Comparison of ENCODE assay signal across 8 cellular contexts in genomic region chr16:1771072-1771863, GRCh38. TPM values are rescaled to one million over a fixed set of nuclear protein-coding genes. Genes with fewer than 3 reads are reported as not detected.
A peak's percentile ranks its signal among the peaks of the same experiment; 100 is the strongest.
DNase-seq lines count a peak whose midpoint lies in the region; ATAC-seq lines count a peak whose summit lies in the region.

NME3 (minus strand) TSS chr16:1771543; CDS start chr16:1771534, 9 bp downstream.

- no peak for ATAC-seq in HG02885 (IDR thresholded peaks at IDR 0.05; ENCODE audit: poor library complexity, unreplicated experiment)

- DNase-seq in NCI-H446 (lab: John Stamatoyannopoulos, UW), result peak; percentile 13 to 63
- no peak for DNase-seq in NCI-H446 treated with DMSO at 0.1 percent for 48 hours (lab: John Stamatoyannopoulos, UW)
- DNase-seq in NCI-H2171 treated with DMSO at 0.1 percent for 48 hours (lab: John Stamatoyannopoulos, UW), result peak; percentile 49
- DNase-seq in activated CD8-positive, alpha-beta memory T cell treated with anti-CD3 and anti-CD28 coated beads for 1 hour (ENCODE audit: extremely low read depth in 1 of 2, low read depth in 1 of 2), result peak; percentile 23 to 66
- peak; percentile 43 for DNase-seq in effector CD8-positive, alpha-beta T cell (lab: John Stamatoyannopoulos, UW)
- DNase-seq in lung microvascular endothelial cell (ENCODE audit: low read depth in 2 of 2), result peak; percentile 65 to 72
- peak; percentile 48 to 81 (median 61) for DNase-seq in stimulated activated CD4-positive, alpha-beta T cell treated with anti-CD3 and anti-CD28 coated beads, TNF-alpha, amount 100 ng/mL, for 24 hours (ENCODE audit: low read depth in 3 of 3)

RNA-seq across cellular contexts. Expression of gene NME3, which starts in this region (rescaled TPM):
- total RNA-seq in lung microvascular endothelial cell, result 32.3 and 47.4 TPM in 2 replicates
